ENCODE assay signal across 12 cellular contexts in genomic region chr4:36081185-36081584, GRCh38.
DNase-seq lines count a peak whose midpoint lies in the region; ATAC-seq and TF ChIP-seq lines count a peak whose summit lies in the region.
"Had no signal": no experiment of that assay in that cellular context is flagged by ENCODE, and none has a peak within 500 bp of the region (broad histone marks: within the 10 kb centered on the region; RNA-seq: fewer than 3 reads in every experiment).

No MANE protein-coding gene starts in this region.

- intact Hi-C loops in left ventricle myocardium superior (cut with micrococcal nuclease): no loop called here

- H3K36me3 Mint-ChIP-seq in osteocyte (ENCODE audit: unreplicated experiment): no peaks in the 10 kb centered on the region

- H3K27me3 ChIP-seq in DND-41 (ENCODE audit: insufficient read depth, low read length, poor library complexity): no peaks in the 10 kb centered on the region
- H3K27me3 ChIP-seq: BLaER1 treated with 17β-estradiol and CSF1 and Interleukin-3, amounts not matched to agents 10 nM and 100 nM; gastroesophageal sphincter had no signal

- no peak overlapping the region for H3K4me3 Mint-ChIP-seq in osteocyte (ENCODE audit: unreplicated experiment)

- H3K4me1 ChIP-seq in DND-41 (ENCODE audit: insufficient read depth, low read length): no peaks in the 10 kb centered on the region
- H3K4me1 ChIP-seq: gastroesophageal sphincter had no signal

- H3K4me2 ChIP-seq in DND-41 (ENCODE audit: insufficient read depth, low read length): no peak overlapping the region

- DNase-seq in DND-41 (no peak), NK-92 (lab: John Stamatoyannopoulos, UW; ENCODE audit: unreplicated experiment) (no peak), osteocyte (ENCODE audit: extremely low spot score, unreplicated experiment) (no peak), left ventricle myocardium superior (no peak), epidermal melanocyte (ENCODE audit: insufficient read length, low spot score) (no peak)

- no peaks in the 10 kb centered on the region for H3K9me3 ChIP-seq in DND-41 (ENCODE audit: insufficient read depth, low read length, severe bottlenecking)
- H3K9me3 ChIP-seq: BLaER1 treated with 17β-estradiol and CSF1 and Interleukin-3, amounts not matched to agents 10 nM and 100 nM; gastroesophageal sphincter; thoracic aorta had no signal

- no peak overlapping the region for H2AFZ ChIP-seq in DND-41 (ENCODE audit: low read depth, low read length)

- no peaks in the 10 kb centered on the region for H3K79me2 ChIP-seq in DND-41 (ENCODE audit: insufficient read depth, low read length)

- no peak overlapping the region for H3K9ac ChIP-seq in DND-41 (ENCODE audit: low read depth, low read length)
- H3K9ac ChIP-seq: BLaER1 treated with 17β-estradiol and CSF1 and Interleukin-3, amounts not matched to agents 10 nM and 100 nM had no signal

- no peaks in the 10 kb centered on the region for H4K20me1 ChIP-seq in DND-41 (ENCODE audit: insufficient read depth, low read length)

- H3K9me3 Mint-ChIP-seq in osteocyte (ENCODE audit: unreplicated experiment): no peaks in the 10 kb centered on the region

- ATAC-seq in DND-41 (ENCODE audit: insufficient read depth, low read depth): peak; percentile 54; the same call in 2 of the 3 replicates
- peak; percentile 97 for ATAC-seq in GM18861 (IDR thresholded peaks at IDR 0.05; ENCODE audit: unreplicated experiment)
- peak; percentile 78 for ATAC-seq in GM21737 (IDR thresholded peaks at IDR 0.05; ENCODE audit: unreplicated experiment)
- peak; percentile 99 for ATAC-seq in HG03378 (IDR thresholded peaks at IDR 0.05; ENCODE audit: unreplicated experiment)
- no peak for ATAC-seq in left ventricle myocardium superior
- ATAC-seq: gastroesophageal sphincter had no signal

- no peak overlapping the region for H3K27ac ChIP-seq in DND-41 (ENCODE audit: low read length)
- H3K27ac ChIP-seq: gastroesophageal sphincter, skin epidermis, thoracic aorta had no signal

- no peaks in the 10 kb centered on the region for H3K27me3 Mint-ChIP-seq in osteocyte (ENCODE audit: unreplicated experiment)

- no peak overlapping the region for H3K4me3 ChIP-seq in DND-41 (ENCODE audit: low read depth in 1 of 2, low read length in 2 of 2)
- H3K4me3 ChIP-seq: BLaER1 treated with 17β-estradiol and CSF1 and Interleukin-3, amounts not matched to agents 10 nM and 100 nM; gastroesophageal sphincter; skin epidermis; thoracic aorta had no signal

- no peak for TF ChIP-seq CTCF in DND-41 (IDR thresholded peaks at IDR 0.05; ENCODE audit: borderline replicate concordance, extremely low read depth, low read length, poor library complexity, severe bottlenecking)
- TF ChIP-seq CTCF in osteocyte (IDR thresholded peaks at IDR 0.05): no peak

- peaks cover 67% of the 10 kb centered on the region for H3K36me3 ChIP-seq in DND-41 (ENCODE audit: insufficient read depth, low read length)
- H3K36me3 ChIP-seq: gastroesophageal sphincter, thoracic aorta had no signal

- no peaks in the 10 kb centered on the region for H3K4me1 Mint-ChIP-seq in osteocyte (ENCODE audit: unreplicated experiment)

- no peak overlapping the region for H3K27ac Mint-ChIP-seq in osteocyte (ENCODE audit: unreplicated experiment)
